Comparison of ENCODE assay signal across 8 cellular contexts in genomic region chr13:59677966-59678814, GRCh38.
DNase-seq lines count a peak whose midpoint lies in the region; ATAC-seq and TF ChIP-seq lines count a peak whose summit lies in the region.

No MANE protein-coding gene starts in this region.

- H3K27me3 Mint-ChIP-seq in nephron progenitor cell (ENCODE audit: low read depth, poor library complexity) = no peaks in the 10 kb centered on the region

- H3K4me1 Mint-ChIP-seq in nephron progenitor cell = peaks cover 6% of the 10 kb centered on the region

- no peak overlapping the region for H3K27ac Mint-ChIP-seq in nephron progenitor cell

- TF ChIP-seq CTCF in epithelial cell of proximal tubule (conservative IDR thresholded peaks at IDR 0.05; ENCODE audit: low read depth, low read length) = peak; percentile 93
- peak; percentile 93 for TF ChIP-seq CTCF in nephron progenitor cell (IDR thresholded peaks at IDR 0.05)

- no peak overlapping the region for H3K4me3 ChIP-seq in epithelial cell of proximal tubule (ENCODE audit: low read depth, low read length)

- no peaks in the 10 kb centered on the region for H3K9me3 Mint-ChIP-seq in nephron progenitor cell

- peak; percentile 29 for DNase-seq in EL
- peak; percentile 41 for DNase-seq in HT1080 (ENCODE audit: low read depth)
- DNase-seq in RPMI8226 = peak; percentile 24
- no peak for DNase-seq in epithelial cell of proximal tubule (ENCODE audit: low read depth)
- DNase-seq in nephron progenitor cell = no peak
- DNase-seq in activated CD4-positive, CD25-positive, alpha-beta regulatory T cell (lab: John Stamatoyannopoulos, UW) = no peak

- ATAC-seq in GM21367 (IDR thresholded peaks at IDR 0.05; ENCODE audit: unreplicated experiment) = peak; percentile 64
- no peak for ATAC-seq in HG02938 (IDR thresholded peaks at IDR 0.05; ENCODE audit: unreplicated experiment)

- H3K36me3 Mint-ChIP-seq in nephron progenitor cell (ENCODE audit: low read depth) = no peaks in the 10 kb centered on the region

- H3K4me3 Mint-ChIP-seq in nephron progenitor cell = no peak overlapping the region

Comparison
In these comparisons a context has a peak if more than half of its experiments do, and no peak if none do; other contexts are left out.
1. DNase-seq: peak in EL (single experiment), HT1080 (single experiment) and RPMI8226 (single experiment); none in epithelial cell of proximal tubule (single experiment), nephron progenitor cell (single experiment) and activated CD4-positive, CD25-positive, alpha-beta regulatory T cell (0 of 4).